10 cellular contexts compared by ENCODE assay signal in genomic region chr14:55053018-55053417, GRCh38. TPM values are rescaled to one million over a fixed set of nuclear protein-coding genes. Genes with fewer than 3 reads are reported as not detected.
DNase-seq lines count a peak whose midpoint lies in the region; ATAC-seq, FAIRE-seq and TF ChIP-seq lines count a peak whose summit lies in the region.
"Had no signal": no experiment of that assay in that cellular context is flagged by ENCODE, and none has a peak within 500 bp of the region (broad histone marks: within the 10 kb centered on the region; RNA-seq: fewer than 3 reads in every experiment).

No MANE protein-coding gene starts in this region.

- peaks cover 33% of the 10 kb centered on the region for H3K36me3 ChIP-seq in A673 (ENCODE audit: insufficient read depth, low read length, poor library complexity, severe bottlenecking)
- H3K36me3 ChIP-seq in HUES64 (ENCODE audit: insufficient read depth, low read length): peaks cover 47% of the 10 kb centered on the region
- H3K36me3 ChIP-seq in muscle layer of duodenum (ENCODE audit: control insufficient read depth in 1 of 2, insufficient read depth in 2 of 2, low read length in 2 of 2): peaks cover 0 to 22% of the 10 kb centered on the region in 2 donors
- H3K36me3 ChIP-seq in small intestine (ENCODE audit: control insufficient read depth in 2 of 2, insufficient read depth in 2 of 2, low read length in 2 of 2): no peaks in the 10 kb centered on the region

- POLR2A ChIA-PET in A673 (lab: Charles Lee; ENCODE audit: low non-redundant PET): no interaction called here

- peak overlapping the region; percentile 100 for H3K27ac ChIP-seq in A673 (ENCODE audit: low read depth, low read length, poor library complexity, severe bottlenecking)
- peak overlapping the region; percentile 100 for H3K27ac ChIP-seq in HUES64 (ENCODE audit: low read depth, low read length)
- peak overlapping the region; percentile 98 for H3K27ac ChIP-seq in muscle layer of duodenum (ENCODE audit: low read length)
- no peak overlapping the region for H3K27ac ChIP-seq in small intestine (ENCODE audit: low read depth in 1 of 2, low read length in 1 of 2)

- H3K4me3 ChIP-seq in A673 (ENCODE audit: low read depth, low read length, poor library complexity, severe bottlenecking): peak overlapping the region; percentile 93
- H3K4me3 ChIP-seq in HUES64 (ENCODE audit: low read length): peak overlapping the region; percentile 99
- peak overlapping the region; percentile 93 to 99 for H3K4me3 ChIP-seq in cardiac fibroblast (replicated peaks in 1 of 2; ENCODE audit: low read depth in 2 of 2, low read length in 2 of 2)
- H3K4me3 ChIP-seq in muscle layer of duodenum (ENCODE audit: low read depth in 1 of 2, low read length in 2 of 2): peak overlapping the region; percentile 81 to 84
- H3K4me3 ChIP-seq in small intestine (ENCODE audit: low read depth in 1 of 2, low read length in 2 of 2): peak overlapping the region in 1 of 2 donors; percentile 65

- H3K27me3 ChIP-seq in A673 (replicated peaks; ENCODE audit: insufficient read depth, low read depth, low read length, poor library complexity): no peaks in the 10 kb centered on the region
- H3K27me3 ChIP-seq in HUES64 (ENCODE audit: insufficient read depth, low read length): no peaks in the 10 kb centered on the region
- no peaks in the 10 kb centered on the region for H3K27me3 ChIP-seq in muscle layer of duodenum (ENCODE audit: low read depth, low read length)
- no peaks in the 10 kb centered on the region for H3K27me3 ChIP-seq in small intestine (ENCODE audit: control insufficient read depth in 2 of 2, insufficient read depth in 2 of 2, low read length in 2 of 2)

- FAIRE-seq in small intestine (lab: Jason Lieb, UNC): no peak
- FAIRE-seq: islet of Langerhans had no signal

- peak overlapping the region; percentile 99 for H3K9ac ChIP-seq in HUES64 (ENCODE audit: low read depth, low read length)

- DNase-seq in A673 (ENCODE audit: low spot score) (no peak), cardiac fibroblast (ENCODE audit: low read depth in 2 of 2) (no peak), small intestine (no peak)
- DNase-seq: SW 1271 had no signal

- TF ChIP-seq CTCF in A673 (conservative IDR thresholded peaks at IDR 0.05; ENCODE audit: low read depth, low read length): no peak
- no peak for TF ChIP-seq CTCF in cardiac fibroblast (IDR thresholded peaks at IDR 0.05; ENCODE audit: low read depth, low read length)

- intact Hi-C loops in A673 (cut with micrococcal nuclease; ENCODE audit: unreplicated experiment): no loop called here

- H3K9me3 ChIP-seq in A673 (ENCODE audit: low read depth, low read length, poor library complexity, severe bottlenecking) (no peaks in the 10 kb centered on the region), HUES64 (ENCODE audit: insufficient read depth, low read depth, low read length) (no peaks in the 10 kb centered on the region), muscle layer of duodenum (ENCODE audit: control insufficient read depth in 1 of 2, low read length in 2 of 2) (no peaks in the 10 kb centered on the region), small intestine (ENCODE audit: control insufficient read depth, low read depth) (no peaks in the 10 kb centered on the region)

- ATAC-seq in HG03095 (IDR thresholded peaks at IDR 0.05; ENCODE audit: unreplicated experiment) (no peak), GM18873 (IDR thresholded peaks at IDR 0.05; ENCODE audit: low FRiP score, unreplicated experiment) (no peak), HG03196 (IDR thresholded peaks at IDR 0.05; ENCODE audit: unreplicated experiment) (no peak)

- BruUV-seq in A673 (replicated peaks; lab: Mats Ljungman, UMichigan): no TSS peak

- CTCF ChIA-PET in A673 (lab: Charles Lee): no interaction called here

- 87% methylated on average over 6 of the region's 6 CpGs for WGBS in HUES64
- 27 to 53% (median 39%) methylated on average over 6 of the region's 6 CpGs for WGBS in small intestine, 3 donors

- H3K4me1 ChIP-seq in A673 (ENCODE audit: insufficient read depth, low read length, poor library complexity, severe bottlenecking) (peaks cover 56% of the 10 kb centered on the region), HUES64 (ENCODE audit: insufficient read depth, low read length) (peaks cover 22% of the 10 kb centered on the region), muscle layer of duodenum (ENCODE audit: control insufficient read depth in 1 of 2, insufficient read depth in 2 of 2, low read length in 2 of 2) (peaks cover 16 to 33% of the 10 kb centered on the region in 2 donors), small intestine (ENCODE audit: control insufficient read depth in 2 of 2, insufficient read depth in 1 of 2, low read depth in 1 of 2, low read length in 1 of 2) (peaks cover 4 to 7% of the 10 kb centered on the region in 2 donors)

RNA-seq across cellular contexts. Expression of gene MAPK1IP1L, which starts 1.6 kb away (rescaled TPM):
- 150 and 164 TPM in 2 replicates for total RNA-seq in A673 (2021)
- polyA plus RNA-seq in HUES64 (2013, experiment 1 of 2): 91.9 TPM
- 96.6 TPM for polyA plus RNA-seq in HUES64 (2013, experiment 2 of 2)
- 10 to 100 TPM; 24.3 to 32.0 (median 30.9) TPM for polyA plus RNA-seq in small intestine

RNA-seq across cellular contexts. Expression of gene SOCS4, which starts 26.0 kb away (rescaled TPM):
- total RNA-seq in A673 (2021): 32.1 and 35.5 TPM in 2 replicates
- 14.5 TPM for polyA plus RNA-seq in HUES64 (2013, experiment 1 of 2)
- 13.4 TPM for polyA plus RNA-seq in HUES64 (2013, experiment 2 of 2)
- polyA plus RNA-seq in small intestine: 10 to 100 TPM in 1 of 3 donors, 1 to 10 TPM in 2; 4.8 to 11.1 (median 9.8) TPM

RNA-seq across cellular contexts. Expression of gene WDHD1, which starts 26.1 kb away (rescaled TPM):
- total RNA-seq in A673 (2021): 47.7 and 52.7 TPM in 2 replicates
- 33.7 TPM for polyA plus RNA-seq in HUES64 (2013, experiment 1 of 2)
- polyA plus RNA-seq in HUES64 (2013, experiment 2 of 2): 38.7 TPM
- 1 to 10 TPM in 1 of 3 donors, under 1 TPM in 2; 0.45 to 3.4 (median 0.54) TPM for polyA plus RNA-seq in small intestine

Comparison
In these comparisons a context has a peak if more than half of its experiments do, and no peak if none do; other contexts are left out.
1. H3K27ac ChIP-seq: peak in A673 (single experiment), HUES64 (single experiment) and muscle layer of duodenum (single experiment); none in small intestine (0 of 2).